Comparison of ENCODE assay signal across 20 cellular contexts in genomic region chrX:107421337-107421736, GRCh38. TPM values are rescaled to one million over a fixed set of nuclear protein-coding genes. Genes with fewer than 3 reads are reported as not detected.
DNase-seq lines count a peak whose midpoint lies in the region; ATAC-seq and FAIRE-seq lines count a peak whose summit lies in the region.
"Had no signal": no experiment of that assay in that cellular context is flagged by ENCODE, and none has a peak within 500 bp of the region (broad histone marks: within the 10 kb centered on the region; RNA-seq: fewer than 3 reads in every experiment).

No MANE protein-coding gene starts in this region.

- ATAC-seq in left lobe of liver (peak; percentile 68), HG03571 (IDR thresholded peaks at IDR 0.05; ENCODE audit: unreplicated experiment) (no peak), HG03457 (IDR thresholded peaks at IDR 0.05; ENCODE audit: unreplicated experiment) (no peak)
- ATAC-seq: A549, HCT116 had no signal

- DNase-seq in DMS53 treated with DMSO at 0.1 percent for 48 hours (lab: John Stamatoyannopoulos, UW; ENCODE audit: unreplicated experiment): peak; percentile 6
- peak; percentile 44 for DNase-seq in NCI-H748 (lab: John Stamatoyannopoulos, UW; ENCODE audit: unreplicated experiment)
- DNase-seq in left lobe of liver (ENCODE audit: low spot score): no peak
- no peak for DNase-seq in cerebellum (ENCODE audit: low spot score)
- no peak for DNase-seq in GM19239 (ENCODE audit: insufficient read length, low spot score)
- DNase-seq: C1 segment of cervical spinal cord; CD4-positive, CD25-positive, alpha-beta regulatory T cell; CD8-positive, alpha-beta memory T cell; COR-L47; DMS 273 treated with DMSO at 0.1 percent for 48 hours; DMS79; GF-D8; GOT3; H7; HFFc6; KG1 had no signal

- no peak for FAIRE-seq in GM19239 (lab: Jason Lieb, UNC)

RNA-seq across cellular contexts. Expression of gene FRMPD3, which starts 28.1 kb away (rescaled TPM):
- total RNA-seq in left lobe of liver (not detected), cerebellum (10.5 TPM)
- total RNA-seq: CD4-positive, CD25-positive, alpha-beta regulatory T cell had no signal

Comparison
In these comparisons a context has a peak if more than half of its experiments do, and no peak if none do; other contexts are left out.
1. DNase-seq: peak in DMS53 treated with DMSO at 0.1 percent for 48 hours (single experiment) and NCI-H748 (single experiment); none in left lobe of liver (single experiment), cerebellum (single experiment) and GM19239 (single experiment).
2. RNA of gene FRMPD3, which starts 28.1 kb away (total RNA-seq): 10.5 TPM in cerebellum (single experiment); not detected in left lobe of liver (single experiment); every median in the first group is over 10 times any median in the second.